1 cellular context compared by ENCODE assay signal in genomic region chr9:114900937-114901802, GRCh38.
A peak's percentile ranks its signal among the peaks of the same experiment; 100 is the strongest.
TF ChIP-seq lines count a peak whose summit lies in the region.

No MANE protein-coding gene starts in this region.

TF ChIP-seq in IMR-90, 13 proteins besides CTCF, POLR2A, EP300 and RAD21 (continued from another document):
- no peak for TF ChIP-seq USF2 (IDR thresholded peaks at IDR 0.05; ENCODE audit: low read depth, low read length)
- TF ChIP-seq SMC3 (IDR thresholded peaks at IDR 0.05; ENCODE audit: low read depth, low read length): no peak
- TF ChIP-seq NFE2L2 (IDR thresholded peaks at IDR 0.05; ENCODE audit: low read depth, low read length): 0 out of 2 replicates have a peak, but pooled peaks have one; percentile 20
- TF ChIP-seq CHD1 (IDR thresholded peaks at IDR 0.05; ENCODE audit: low read depth, low read length): no peak
- TF ChIP-seq RFX5 (IDR thresholded peaks at IDR 0.05; ENCODE audit: low read depth, low read length): no peak
- TF ChIP-seq FOS (IDR thresholded peaks at IDR 0.05; ENCODE audit: low read depth, low read length): no peak
- no peak for TF ChIP-seq BHLHE40 (IDR thresholded peaks at IDR 0.05; ENCODE audit: low read depth, low read length)
- TF ChIP-seq, protein P1, sequence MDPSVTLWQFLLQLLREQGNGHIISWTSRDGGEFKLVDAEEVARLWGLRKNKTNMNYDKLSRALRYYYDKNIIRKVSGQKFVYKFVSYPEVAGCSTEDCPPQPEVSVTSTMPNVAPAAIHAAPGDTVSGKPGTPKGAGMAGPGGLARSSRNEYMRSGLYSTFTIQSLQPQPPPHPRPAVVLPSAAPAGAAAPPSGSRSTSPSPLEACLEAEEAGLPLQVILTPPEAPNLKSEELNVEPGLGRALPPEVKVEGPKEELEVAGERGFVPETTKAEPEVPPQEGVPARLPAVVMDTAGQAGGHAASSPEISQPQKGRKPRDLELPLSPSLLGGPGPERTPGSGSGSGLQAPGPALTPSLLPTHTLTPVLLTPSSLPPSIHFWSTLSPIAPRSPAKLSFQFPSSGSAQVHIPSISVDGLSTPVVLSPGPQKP (IDR thresholded peaks at IDR 0.05; ENCODE audit: borderline replicate concordance, low read depth, low read length): no peak
- TF ChIP-seq CEBPB (IDR thresholded peaks at IDR 0.05; ENCODE audit: low read depth, low read length): peak; percentile 82
